In the genomic region with DNA sequence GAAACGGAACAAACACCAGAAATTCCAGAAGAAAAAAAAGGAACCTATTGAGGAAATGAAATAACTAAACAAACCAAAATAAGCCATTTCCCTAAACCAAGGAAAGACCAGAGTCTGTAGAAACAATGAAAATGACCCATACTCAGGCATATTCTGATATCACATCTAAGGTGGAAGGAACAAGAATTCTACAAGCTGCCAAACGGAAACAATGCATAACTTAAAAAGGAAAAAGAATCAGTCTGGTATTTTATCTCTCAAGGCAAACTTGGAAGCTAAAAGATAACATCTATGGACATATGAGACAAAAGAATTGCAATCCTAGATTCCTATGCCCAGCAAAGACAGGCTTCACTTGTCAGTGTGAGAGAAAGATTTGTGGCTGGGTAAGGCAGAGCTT, we compare ENCODE assay signal across 35 cellular contexts.
"Had no signal": no experiment of that assay in that cellular context is flagged by ENCODE, and none has a peak within 500 bp of the region (broad histone marks: within the 10 kb centered on the region; RNA-seq: fewer than 3 reads in every experiment).

No MANE protein-coding gene starts in this region.

- ATAC-seq: activated CD8-positive, alpha-beta memory T cell treated with anti-CD3 and anti-CD28 coated beads, Interleukin-2, amount 10 ng/mL, durations not matched to agents 7 days and 5 days had no signal

- H3K4me3 Mint-ChIP-seq: activated B cell treated with CpG ODN at 0.5 μM for 24 hours; activated CD4-positive, alpha-beta memory T cell treated with anti-CD3 and anti-CD28 coated beads, Interleukin-2, amount 10 ng/mL, durations not matched to agents 7 days and 5 days; activated CD8-positive, alpha-beta memory T cell treated with anti-CD3 and anti-CD28 coated beads, Interleukin-2, amount 10 ng/mL, durations not matched to agents 7 days and 5 days; activated naive CD4-positive, alpha-beta T cell treated with anti-CD3 and anti-CD28 coated beads, Interleukin-2, amount 50 U/mL, for 24 hours; activated naive CD8-positive, alpha-beta T cell treated with anti-CD3 and anti-CD28 coated beads, Interleukin-2, amount 10 ng/mL, durations not matched to agents 7 days and 5 days; activated T-cell treated with anti-CD3 and anti-CD28 coated beads, Interleukin-2, amount 50 U/mL, for 24 hours had no signal

- DNase-seq: activated B cell treated with CpG ODN at 0.5 μM for 24 hours; activated CD4-positive, alpha-beta memory T cell treated with anti-CD3 and anti-CD28 coated beads, Interleukin-2, amount 10 ng/mL, durations not matched to agents 7 days and 5 days; activated CD4-positive, alpha-beta T cell treated with anti-CD3 and anti-CD28 coated beads for 4 hours; activated CD4-positive, CD25-positive, alpha-beta regulatory T cell treated with anti-CD3 and anti-CD28 coated beads, Interleukin-2, amount 50 U/mL, for 72 hours; activated CD8-positive, alpha-beta memory T cell treated with anti-CD3 and anti-CD28 coated beads for 24 hours; activated CD8-positive, alpha-beta memory T cell treated with anti-CD3 and anti-CD28 coated beads, Interleukin-2, amount 10 ng/mL, durations not matched to agents 7 days and 5 days; activated gamma-delta T cell; activated naive CD4-positive, alpha-beta T cell treated with Interleukin-2 at 50 U/mL for 16 hours; activated naive CD8-positive, alpha-beta T cell treated with anti-CD3 and anti-CD28 coated beads, Interleukin-2, amount 10 ng/mL, durations not matched to agents 7 days and 5 days; activated T-cell treated with anti-CD3 and anti-CD28 coated beads, Interleukin-2, amount 50 U/mL, for 24 hours; amygdala; IMR-90; Karpas-422; KBM-7; MG63; NCI-H1048; NCI-H1105 treated with DMSO at 0.1 percent for 48 hours; NCI-H1436; NCI-H1694 treated with DMSO at 0.1 percent for 48 hours; NCI-H2029; NCI-H510A; NCI-H526; NCI-H748 treated with DMSO at 0.1 percent for 48 hours; PC-9; Right ventricle myocardium superior; SW 1271; T-helper 1 cell; T-helper 2 cell; T-helper 9 cell had no signal

- H3K4me1 ChIP-seq: ascending aorta had no signal

- H3K27ac ChIP-seq: ascending aorta, PC-9, RWPE1, VCaP had no signal

- H3K27ac Mint-ChIP-seq: activated B cell treated with CpG ODN at 0.5 μM for 24 hours; activated CD4-positive, alpha-beta memory T cell treated with anti-CD3 and anti-CD28 coated beads, Interleukin-2, amount 10 ng/mL, durations not matched to agents 7 days and 5 days; activated CD8-positive, alpha-beta memory T cell treated with anti-CD3 and anti-CD28 coated beads, Interleukin-2, amount 10 ng/mL, durations not matched to agents 7 days and 5 days; activated naive CD4-positive, alpha-beta T cell treated with anti-CD3 and anti-CD28 coated beads, Interleukin-2, amount 50 U/mL, for 24 hours; activated naive CD8-positive, alpha-beta T cell treated with anti-CD3 and anti-CD28 coated beads, Interleukin-2, amount 10 ng/mL, durations not matched to agents 7 days and 5 days; activated T-cell treated with anti-CD3 and anti-CD28 coated beads, Interleukin-2, amount 50 U/mL, for 24 hours; activated T-helper 2 cell treated with anti-CD3 and anti-CD28 coated beads, Interferon-gamma antibody, Interleukin-2, Interleukin-4, amounts not matched to agents 10 μg/mL and 5 μg/mL and 100 μg/mL, durations not matched to agents 14 hours and 24 hours and 36 hours had no signal

- H3K27me3 Mint-ChIP-seq: activated T-cell treated with anti-CD3 and anti-CD28 coated beads, Interleukin-2, amount 50 U/mL, for 24 hours had no signal

- H3K9me3 ChIP-seq: ascending aorta, MG63 had no signal

- FAIRE-seq: RCC 7860 had no signal

- H3K4me3 ChIP-seq: ascending aorta, MG63, PC-9 had no signal

- H2AFZ ChIP-seq: PC-9 had no signal

- H3K27me3 ChIP-seq: ascending aorta, MG63 had no signal

- H3K36me3 ChIP-seq: ascending aorta, MG63 had no signal

- H3K4me1 Mint-ChIP-seq: activated B cell treated with CpG ODN at 0.5 μM for 24 hours; activated CD4-positive, alpha-beta memory T cell treated with anti-CD3 and anti-CD28 coated beads, Interleukin-2, amount 10 ng/mL, durations not matched to agents 7 days and 5 days; activated CD8-positive, alpha-beta memory T cell treated with anti-CD3 and anti-CD28 coated beads, Interleukin-2, amount 10 ng/mL, durations not matched to agents 7 days and 5 days; activated naive CD4-positive, alpha-beta T cell treated with anti-CD3 and anti-CD28 coated beads, Interleukin-2, amount 50 U/mL, for 24 hours had no signal

- H3K9me3 Mint-ChIP-seq: activated B cell treated with CpG ODN at 0.5 μM for 24 hours; activated CD4-positive, alpha-beta memory T cell treated with anti-CD3 and anti-CD28 coated beads, Interleukin-2, amount 10 ng/mL, durations not matched to agents 7 days and 5 days; activated naive CD4-positive, alpha-beta T cell treated with anti-CD3 and anti-CD28 coated beads, Interleukin-2, amount 50 U/mL, for 24 hours; activated naive CD8-positive, alpha-beta T cell treated with anti-CD3 and anti-CD28 coated beads, Interleukin-2, amount 10 ng/mL, durations not matched to agents 7 days and 5 days; activated T-cell treated with anti-CD3 and anti-CD28 coated beads, Interleukin-2, amount 50 U/mL, for 24 hours; activated T-helper 2 cell treated with anti-CD3 and anti-CD28 coated beads, Interferon-gamma antibody, Interleukin-2, Interleukin-4, amounts not matched to agents 10 μg/mL and 5 μg/mL and 100 μg/mL, durations not matched to agents 14 hours and 24 hours and 36 hours had no signal

- H3K36me3 Mint-ChIP-seq: activated CD8-positive, alpha-beta memory T cell treated with anti-CD3 and anti-CD28 coated beads, Interleukin-2, amount 10 ng/mL, durations not matched to agents 7 days and 5 days; activated naive CD4-positive, alpha-beta T cell treated with anti-CD3 and anti-CD28 coated beads, Interleukin-2, amount 50 U/mL, for 24 hours; activated naive CD8-positive, alpha-beta T cell treated with anti-CD3 and anti-CD28 coated beads, Interleukin-2, amount 10 ng/mL, durations not matched to agents 7 days and 5 days had no signal

- H3K4me2 ChIP-seq: PC-9 had no signal
